9 cellular contexts compared by ENCODE assay signal in the genomic region with DNA sequence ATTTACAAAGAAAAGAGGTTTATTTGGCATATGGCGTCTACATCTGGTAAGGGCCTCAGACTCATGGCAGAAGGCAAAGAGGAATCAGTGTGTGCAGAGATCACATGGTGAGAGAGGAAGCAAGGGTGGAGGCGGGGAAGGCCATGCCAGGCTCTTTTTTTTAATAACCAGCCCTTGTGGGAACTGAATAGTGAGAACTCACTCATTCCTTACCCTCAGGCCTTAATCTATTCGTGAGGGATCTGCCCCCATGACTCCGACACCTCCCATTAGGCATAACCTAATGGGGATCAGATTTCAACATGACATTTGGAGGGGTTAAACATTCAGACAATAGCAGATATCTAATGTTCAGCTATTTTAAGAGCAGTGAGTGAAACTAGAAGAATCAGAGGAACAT. TPM values are rescaled to one million over a fixed set of nuclear protein-coding genes. Genes with fewer than 3 reads are reported as not detected.
A peak's percentile ranks its signal among the peaks of the same experiment; 100 is the strongest.
DNase-seq lines count a peak whose midpoint lies in the region; ATAC-seq and TF ChIP-seq lines count a peak whose summit lies in the region.
"Had no signal": no experiment of that assay in that cellular context is flagged by ENCODE, and none has a peak within 500 bp of the region (broad histone marks: within the 10 kb centered on the region; RNA-seq: fewer than 3 reads in every experiment).

No MANE protein-coding gene starts in this region.

- no peak overlapping the region for H2BK120ac ChIP-seq in neuronal stem cell (ENCODE audit: low read depth, low read length)

- ATAC-seq in T-helper 17 cell (no peak), heart right ventricle (peak; percentile 53 to 86 (median 70)), GM18873 (IDR thresholded peaks at IDR 0.05; ENCODE audit: low FRiP score, unreplicated experiment) (no peak)

- H3K27me3 Mint-ChIP-seq in T-helper 17 cell, result no peaks in the 10 kb centered on the region

- H3K4me3 Mint-ChIP-seq in T-helper 17 cell, result no peak overlapping the region

- peak overlapping the region; percentile 45 for H3K27ac Mint-ChIP-seq in T-helper 17 cell

- no peak overlapping the region for H2BK12ac ChIP-seq in neuronal stem cell (ENCODE audit: low read length)

- no peak overlapping the region for H2AFZ ChIP-seq in neuronal stem cell (ENCODE audit: low read length)

- WGBS in HUES64, result 68% methylated on average over 4 of the region's 4 CpGs
- 40 to 52% methylated on average over 4 of the region's 4 CpGs for WGBS in heart right ventricle, 2 donors
- 83 to 90% methylated on average over 4 of the region's 4 CpGs for WGBS in sigmoid colon, 2 donors
- WGBS in neuronal stem cell (ENCODE audit: extremely low coverage in 2 of 2, insufficient read length in 2 of 2, insufficient replicate concordance in 1 of 2), 2 donors, result no CpG with 5 or more reads among the region's 4 CpGs

- H3K18ac ChIP-seq in neuronal stem cell (ENCODE audit: low read length), result no peak overlapping the region

- no peak overlapping the region for H2AK5ac ChIP-seq in neuronal stem cell (ENCODE audit: low read depth, low read length)

- H2BK5ac ChIP-seq in neuronal stem cell (ENCODE audit: low read length), result no peak overlapping the region

- H4K91ac ChIP-seq in neuronal stem cell (ENCODE audit: low read depth, low read length, poor library complexity), result no peak overlapping the region

- no peak for DNase-seq in T-helper 17 cell
- DNase-seq in heart right ventricle, result peak in 1 of 2 donors; percentile 6
- DNase-seq in sigmoid colon, result no peak
- no peak for DNase-seq in neuronal stem cell (ENCODE audit: low spot score)
- no peak for DNase-seq in H4 (ENCODE audit: low spot score)
- DNase-seq: MM.1S had no signal

- H3K9me3 ChIP-seq in HUES64 (ENCODE audit: insufficient read depth, low read depth, low read length), result no peaks in the 10 kb centered on the region
- no peaks in the 10 kb centered on the region for H3K9me3 ChIP-seq in T-helper 17 cell (ENCODE audit: control insufficient read depth, low read length, poor library complexity, severe bottlenecking)
- H3K9me3 ChIP-seq in heart right ventricle, result peaks cover 0 to 21% (median 4%) of the 10 kb centered on the region in 11 donors
- H3K9me3 ChIP-seq in sigmoid colon, result no peaks in the 10 kb centered on the region
- H3K9me3 ChIP-seq in neuronal stem cell (replicated peaks in 1 of 2; ENCODE audit: control insufficient read depth in 2 of 2, insufficient read depth in 1 of 2, low read depth in 1 of 2, low read length in 2 of 2), result peaks cover 0 to 7% of the 10 kb centered on the region in 2 donors
- H3K9me3 ChIP-seq: neutrophil had no signal

- no peak overlapping the region for H3K23ac ChIP-seq in neuronal stem cell (ENCODE audit: low read depth, low read length, poor library complexity)

- no peak overlapping the region for H3K4me2 ChIP-seq in neuronal stem cell (ENCODE audit: insufficient read depth, low read length, poor library complexity, severe bottlenecking)

- peaks cover 17% of the 10 kb centered on the region for H3K4me1 Mint-ChIP-seq in T-helper 17 cell

- no peak overlapping the region for H2BK15ac ChIP-seq in neuronal stem cell (ENCODE audit: low read length)

- H3K14ac ChIP-seq in neuronal stem cell (ENCODE audit: low read length), result no peak overlapping the region

- TF ChIP-seq CTCF in heart right ventricle (IDR thresholded peaks at IDR 0.05) (no peak), sigmoid colon (IDR thresholded peaks at IDR 0.05) (no peak)

- H3K27ac ChIP-seq in HUES64 (ENCODE audit: low read depth, low read length), result 0 out of 2 replicates have a peak overlapping the region, but pooled peaks have one; percentile 0
- H3K27ac ChIP-seq in heart right ventricle, result peak overlapping the region in 9 of 10 donors; percentile 28 to 57 (median 43)
- H3K27ac ChIP-seq in sigmoid colon, result peak overlapping the region; percentile 24 to 73 (median 66)
- H3K27ac ChIP-seq in neuronal stem cell (replicated peaks; ENCODE audit: low read length), result no peak overlapping the region
- H3K27ac ChIP-seq: neutrophil had no signal

- H3K9ac ChIP-seq in HUES64 (ENCODE audit: low read depth, low read length) (no peak overlapping the region), neuronal stem cell (ENCODE audit: low read depth, low read length, poor library complexity) (no peak overlapping the region)

- intact Hi-C loops in heart right ventricle (cut with DNase I), result no loop called here
- intact Hi-C loops in sigmoid colon (cut with DNase I), result no loop called here

- no peak overlapping the region for H4K8ac ChIP-seq in neuronal stem cell (ENCODE audit: low read depth, low read length)

- H3K4me3 ChIP-seq in HUES64 (ENCODE audit: low read length), result no peak overlapping the region
- no peak overlapping the region for H3K4me3 ChIP-seq in heart right ventricle
- H3K4me3 ChIP-seq in sigmoid colon, result no peak overlapping the region
- H3K4me3 ChIP-seq in neuronal stem cell (ENCODE audit: low read length in 2 of 2), result no peak overlapping the region

- H3K36me3 ChIP-seq in HUES64 (ENCODE audit: insufficient read depth, low read length) (peaks cover 76% of the 10 kb centered on the region), heart right ventricle (peaks cover 0 to 100% (median 38%) of the 10 kb centered on the region in 9 donors), sigmoid colon (peaks cover 0 to 65% (median 13%) of the 10 kb centered on the region in 4 donors), neuronal stem cell (replicated peaks in 1 of 2; ENCODE audit: control insufficient read depth in 2 of 2, insufficient read depth in 2 of 2, low read length in 2 of 2) (peaks cover under 1 to 80% of the 10 kb centered on the region in 2 donors)

- peaks cover 26% of the 10 kb centered on the region for H3K36me3 Mint-ChIP-seq in T-helper 17 cell (ENCODE audit: low read depth)

- no peak for TF ChIP-seq EP300 in sigmoid colon (IDR thresholded peaks at IDR 0.05)

- H3K4me1 ChIP-seq in HUES64 (ENCODE audit: insufficient read depth, low read length) (peaks cover 16% of the 10 kb centered on the region; the same call in 1 of the 2 replicates), heart right ventricle (peaks cover 0 to 13% (median 0%) of the 10 kb centered on the region in 9 donors), sigmoid colon (peaks cover 0 to 28% (median 6%) of the 10 kb centered on the region in 4 donors), neuronal stem cell (ENCODE audit: control insufficient read depth in 2 of 2, insufficient read depth in 1 of 2, low read depth in 1 of 2, low read length in 2 of 2) (peaks cover 0 to 5% of the 10 kb centered on the region in 2 donors)

- no peaks in the 10 kb centered on the region for H3K27me3 ChIP-seq in HUES64 (ENCODE audit: insufficient read depth, low read length)
- H3K27me3 ChIP-seq in heart right ventricle, result no peaks in the 10 kb centered on the region
- H3K27me3 ChIP-seq in sigmoid colon, result no peaks in the 10 kb centered on the region
- H3K27me3 ChIP-seq in neuronal stem cell (ENCODE audit: control insufficient read depth in 3 of 3, insufficient read depth in 3 of 3, low read depth in 1 of 3, low read length in 3 of 3), result no peaks in the 10 kb centered on the region
- H3K27me3 ChIP-seq: neutrophil had no signal

- no peak for TF ChIP-seq POLR2A in sigmoid colon (IDR thresholded peaks at IDR 0.05)

- H3K79me1 ChIP-seq in neuronal stem cell (ENCODE audit: low read depth, low read length), result no peaks in the 10 kb centered on the region

- H3K4ac ChIP-seq in neuronal stem cell (ENCODE audit: low read length), result no peak overlapping the region

RNA-seq across cellular contexts. Expression of gene ATM, which starts 55.7 kb away (rescaled TPM):
- 15.2 TPM for polyA plus RNA-seq in HUES64 (2013, experiment 1 of 2)
- 18.1 TPM for polyA plus RNA-seq in HUES64 (2013, experiment 2 of 2)
- total RNA-seq in T-helper 17 cell (100 to 1,000 TPM; 203 to 260 TPM), heart right ventricle (10 to 100 TPM; 23.5 to 50.7 (median 34.1) TPM), sigmoid colon (10 to 100 TPM; 52.7 to 88.8 (median 71.8) TPM)
- polyA plus RNA-seq in heart right ventricle (10 to 100 TPM in 1 of 2 donors, 1 to 10 TPM in 1; 9.4 to 20.3 TPM), sigmoid colon (10 to 100 TPM in 1 of 3 donors, 1 to 10 TPM in 2; 3.0 to 35.7 (median 3.5) TPM)
- polyA plus RNA-seq in neuronal stem cell (2013, experiment 1 of 2), result 23.7 TPM
- polyA plus RNA-seq in neuronal stem cell (2013, experiment 2 of 2), result 24.4 TPM
- 18.8 and 20.0 TPM in 2 replicates for total RNA-seq in H4 (2014; rRNA removed; shearing (Covaris generic))

RNA-seq across cellular contexts. Expression of gene NPAT, which starts 56.1 kb away (rescaled TPM):
- 11.7 TPM for polyA plus RNA-seq in HUES64 (2013, experiment 1 of 2)
- 15.8 TPM for polyA plus RNA-seq in HUES64 (2013, experiment 2 of 2)
- total RNA-seq in T-helper 17 cell (10 to 100 TPM; 23.3 to 31.0 TPM), heart right ventricle (10 to 100 TPM in 4 of 10 donors, 1 to 10 TPM in 6; 7.6 to 11.4 (median 9.5) TPM), sigmoid colon (10 to 100 TPM; 12.1 to 15.7 (median 13.4) TPM)
- polyA plus RNA-seq in heart right ventricle (1 to 10 TPM; 1.9 to 2.1 TPM), sigmoid colon (1 to 10 TPM; 1.6 to 4.8 (median 1.8) TPM)
- 9.8 TPM for polyA plus RNA-seq in neuronal stem cell (2013, experiment 1 of 2)
- 10.2 TPM for polyA plus RNA-seq in neuronal stem cell (2013, experiment 2 of 2)
- 8.6 and 9.3 TPM in 2 replicates for total RNA-seq in H4 (2014; rRNA removed; shearing (Covaris generic))

Comparison
In these comparisons a context has a peak if more than half of its experiments do, and no peak if none do; other contexts are left out.
1. ATAC-seq: peak in heart right ventricle (8 of 8); none in T-helper 17 cell (single experiment) and GM18873 (single experiment).